8 cellular contexts compared by ENCODE assay signal in genomic region chr2:237859533-237860272, GRCh38. TPM values are rescaled to one million over a fixed set of nuclear protein-coding genes. Genes with fewer than 3 reads are reported as not detected.
A peak's percentile ranks its signal among the peaks of the same experiment; 100 is the strongest.
DNase-seq lines count a peak whose midpoint lies in the region; ATAC-seq and TF ChIP-seq lines count a peak whose summit lies in the region.

TSS of gene RAMP1 (plus strand) at chr2:237859623. CDS start at chr2:237859676, 53 bp downstream.

- in situ Hi-C loops in brain microvascular endothelial cell (cut with HindIII; ENCODE audit: low pct_ligation_motif_present, low sequenced_read_pairs) = no loop called here

- ATAC-seq in HG03460 (IDR thresholded peaks at IDR 0.05; ENCODE audit: unreplicated experiment) = no peak

- TF ChIP-seq CTCF in C4-2B (conservative IDR thresholded peaks at IDR 0.05) = no peak
- TF ChIP-seq CTCF in LNCaP clone FGC (IDR thresholded peaks at IDR 0.05; ENCODE audit: control insufficient read depth, extremely low read depth, insufficient read depth) = no peak
- TF ChIP-seq CTCF in brain microvascular endothelial cell (IDR thresholded peaks at IDR 0.05; ENCODE audit: low read depth, low read length, missing control alignments) = no peak
- no peak for TF ChIP-seq CTCF in spleen (IDR thresholded peaks at IDR 0.05 in 8 of 11, conservative IDR thresholded peaks at IDR 0.05 in 3 of 11)

- H3K27ac ChIP-seq in C4-2B (peak within 1 kb of the TSS; percentile 97), brain microvascular endothelial cell (no peak within 1 kb of the TSS), spleen (peak within 1 kb of the TSS in 3 of 8 donors; percentile 4 to 54 (median 40))

- no peak for TF ChIP-seq POLR2A in spleen (IDR thresholded peaks at IDR 0.05)

- H3K36me3 ChIP-seq in brain microvascular endothelial cell (replicated peaks) (no peaks in the 10 kb centered on the region), spleen (no peaks in the 10 kb centered on the region)

- H3K9me3 ChIP-seq in spleen = no peaks in the 10 kb centered on the region

- H3K4me3 ChIP-seq in LNCaP clone FGC (ENCODE audit: low read depth, low read length) = peak within 1 kb of the TSS; percentile 55
- H3K4me3 ChIP-seq in brain microvascular endothelial cell (ENCODE audit: low read depth, low read length) = peak within 1 kb of the TSS; percentile 44
- H3K4me3 ChIP-seq in spleen = peak within 1 kb of the TSS; percentile 20 to 66 (median 34)

- H3K4me1 ChIP-seq in spleen = peaks cover 0 to 27% (median 17%) of the 10 kb centered on the region in 6 donors

- intact Hi-C loops in spleen (cut with DNase I; ENCODE audit: low total_unique reads) = loop anchor here (2.0 kb wide), 1 partner anchor 405 kb away; no protein-coding TSS in a partner anchor

- 2 to 4% (median 3%) methylated on average over 28 to 79 of the region's 79 CpGs for WGBS in spleen, 5 donors

- DNase-seq in LNCaP clone FGC (ENCODE audit: low read depth) = no peak
- no peak for DNase-seq in brain microvascular endothelial cell
- DNase-seq in iris pigment epithelial cell (ENCODE audit: low read depth) = peak; percentile 17
- DNase-seq in spleen = peak; percentile 71
- DNase-seq in OCI-M2 (lab: John Stamatoyannopoulos, UW; ENCODE audit: unreplicated experiment) = no peak
- DNase-seq in COR-L47 (lab: John Stamatoyannopoulos, UW) = no peak

- H3K27me3 ChIP-seq in brain microvascular endothelial cell (replicated peaks) (peaks cover 15% of the 10 kb centered on the region), spleen (replicated peaks in 1 of 7) (peaks cover 0 to 62% (median 11%) of the 10 kb centered on the region in 7 donors)

RNA-seq across cellular contexts. Expression of gene RAMP1, which starts in this region (rescaled TPM):
- total RNA-seq in spleen = 10 to 100 TPM in 2 of 7 donors, 1 to 10 TPM in 5; 4.5 to 11.0 (median 8.2) TPM
- 10 to 100 TPM; 19.6 to 44.5 (median 24.5) TPM for polyA plus RNA-seq in spleen

Comparison
In these comparisons a context has a peak if more than half of its experiments do, and no peak if none do; other contexts are left out.
1. DNase-seq: peak in iris pigment epithelial cell (single experiment) and spleen (single experiment); none in LNCaP clone FGC (single experiment), brain microvascular endothelial cell (single experiment), OCI-M2 (single experiment) and COR-L47 (single experiment).
2. Peak in every context shown above with its lines, with median percentiles within 50 percentile points of each other: H3K4me3 ChIP-seq.